Comparison of ENCODE assay signal across 9 cellular contexts in genomic region chr19:47813304-47813994, GRCh38. TPM values are rescaled to one million over a fixed set of nuclear protein-coding genes. Genes with fewer than 3 reads are reported as not detected.
A peak's percentile ranks its signal among the peaks of the same experiment; 100 is the strongest.
DNase-seq lines count a peak whose midpoint lies in the region; ATAC-seq, FAIRE-seq and TF ChIP-seq lines count a peak whose summit lies in the region.
"Had no signal": no experiment of that assay in that cellular context is flagged by ENCODE, and none has a peak within 500 bp of the region (broad histone marks: within the 10 kb centered on the region; RNA-seq: fewer than 3 reads in every experiment).

No MANE protein-coding gene starts in this region.

- ATAC-seq in IMR-90 (ENCODE audit: low read depth) (peak; percentile 92), SK-N-SH treated with all-trans-retinoic acid at 6 μM for 48 hours (peak; percentile 96), HG03039 (IDR thresholded peaks at IDR 0.05; ENCODE audit: unreplicated experiment) (no peak), GM21528 (IDR thresholded peaks at IDR 0.05; ENCODE audit: low FRiP score, unreplicated experiment) (no peak)

- in situ Hi-C loops in IMR-90 (cut with MboI; ENCODE audit: low sequenced_read_pairs), result no loop called here

- CTCF ChIA-PET in IMR-90 (lab: Yijun Ruan, JAX), result interaction anchor here (0.6 kb wide), 1 partner anchor 13 kb away, joined by 3 read pairs; no protein-coding TSS in a partner anchor

- H2BK20ac ChIP-seq in IMR-90 (ENCODE audit: low read depth, low read length), result no peak overlapping the region

- POLR2A ChIA-PET in IMR-90 (lab: Charles Lee; ENCODE audit: unreplicated experiment), result no interaction called here

- no peak overlapping the region for H3K18ac ChIP-seq in IMR-90 (ENCODE audit: low read depth, low read length)

- no peak overlapping the region for H2BK15ac ChIP-seq in IMR-90 (ENCODE audit: low read depth, low read length)

- no peak overlapping the region for H2BK120ac ChIP-seq in IMR-90 (ENCODE audit: low read depth, low read length)

- no peak; the same call in 1 of the 2 replicates for TF ChIP-seq RAD21 in IMR-90 (IDR thresholded peaks at IDR 0.05; ENCODE audit: low read length)

- H3K9me3 ChIP-seq in IMR-90 (ENCODE audit: control insufficient read depth, insufficient read depth, low read length), result no peaks in the 10 kb centered on the region
- H3K9me3 ChIP-seq in prostate gland, result no peaks in the 10 kb centered on the region

- TF ChIP-seq CTCF in D721Med (IDR thresholded peaks at IDR 0.05; ENCODE audit: insufficient read depth, missing control alignments), result peak; percentile 82
- TF ChIP-seq CTCF in IMR-90 (conservative IDR thresholded peaks at IDR 0.05; ENCODE audit: low read depth, low read length), result peak; percentile 46
- peak in 3 of 4 experiments; percentile 14 to 54 (median 22) for TF ChIP-seq CTCF in prostate gland (IDR thresholded peaks at IDR 0.05)

- no peak overlapping the region for H3K14ac ChIP-seq in IMR-90 (replicated peaks; ENCODE audit: low read depth, low read length)

- H2BK5ac ChIP-seq in IMR-90 (ENCODE audit: low read depth, low read length, poor library complexity, severe bottlenecking), result no peak overlapping the region

- H3K27ac ChIP-seq in IMR-90 (ENCODE audit: insufficient read depth, low read length), result no peak overlapping the region
- H3K27ac ChIP-seq in prostate gland, result no peak overlapping the region

- no peaks in the 10 kb centered on the region for H4K20me1 ChIP-seq in IMR-90 (ENCODE audit: insufficient read depth, low read length)

- BruUV-seq in IMR-90 (replicated peaks; lab: Mats Ljungman, UMichigan), result no TSS peak

- H2AK5ac ChIP-seq in IMR-90 (ENCODE audit: low read depth, low read length), result no peak overlapping the region

- no peak overlapping the region for H4K5ac ChIP-seq in IMR-90 (ENCODE audit: low read depth, low read length)

- DNase-seq in D721Med (ENCODE audit: insufficient read length, low spot score), result no peak
- peak; percentile 18 for DNase-seq in IMR-90
- peak; percentile 44 to 77 (median 64) for DNase-seq in activated naive CD4-positive, alpha-beta T cell (lab: John Stamatoyannopoulos, UW)
- DNase-seq in head of caudate nucleus, result peak in 41 of 42 donors; percentile 7 to 86 (median 62)
- peak; percentile 16 for DNase-seq in prostate gland (ENCODE audit: low spot score)

- H2AK9ac ChIP-seq in IMR-90 (replicated peaks; ENCODE audit: low read depth, low read length, poor library complexity), result no peak overlapping the region

- no peaks in the 10 kb centered on the region for H3K9me1 ChIP-seq in IMR-90 (ENCODE audit: insufficient read depth, low read length)

- H3K4me1 ChIP-seq in IMR-90 (ENCODE audit: control insufficient read depth, insufficient read depth, low read length) (no peaks in the 10 kb centered on the region), prostate gland (replicated peaks) (no peaks in the 10 kb centered on the region)

- WGBS in IMR-90 (ENCODE audit: extremely low coverage in 2 of 2, insufficient read length in 1 of 2), 2 experiments, result no CpG with 5 or more reads among the region's 17 CpGs
- 28% methylated on average over 17 of the region's 17 CpGs for WGBS in prostate gland

- no peak overlapping the region for H3K56ac ChIP-seq in IMR-90 (ENCODE audit: extremely low read depth, insufficient read depth, low read length)

- H3K23ac ChIP-seq in IMR-90 (ENCODE audit: low read depth, low read length), result no peak overlapping the region

- H3K36me3 ChIP-seq in IMR-90 (ENCODE audit: control insufficient read depth, insufficient read depth, low read length), result no peaks in the 10 kb centered on the region
- no peaks in the 10 kb centered on the region for H3K36me3 ChIP-seq in prostate gland

- no peak overlapping the region for H4K8ac ChIP-seq in IMR-90 (ENCODE audit: low read depth in 2 of 2, low read length in 2 of 2)

- no peak overlapping the region for H4K91ac ChIP-seq in IMR-90 (ENCODE audit: insufficient read depth, low read depth, low read length)

- no peak overlapping the region for H3K4me3 ChIP-seq in IMR-90 (ENCODE audit: insufficient read depth, low read depth, low read length)
- no peak overlapping the region for H3K4me3 ChIP-seq in prostate gland

- H3K27me3 ChIP-seq in IMR-90 (ENCODE audit: control insufficient read depth, insufficient read depth, low read length) (peaks cover 5% of the 10 kb centered on the region; the same call in 1 of the 2 replicates), prostate gland (replicated peaks; ENCODE audit: insufficient read depth) (no peaks in the 10 kb centered on the region)

- no peak for TF ChIP-seq POLR2A in IMR-90 (IDR thresholded peaks at IDR 0.05; ENCODE audit: low read depth, low read length)
- no peak for TF ChIP-seq POLR2A in prostate gland (IDR thresholded peaks at IDR 0.05)

- dilution Hi-C loops in IMR-90 (cut with HindIII; ENCODE audit: low sequenced_read_pairs, unreplicated experiment), result no loop called here

- no peak overlapping the region for H3K4me2 ChIP-seq in IMR-90 (ENCODE audit: low read depth, low read length)

- no peaks in the 10 kb centered on the region for H3K79me1 ChIP-seq in IMR-90 (ENCODE audit: low read depth in 1 of 2, low read length in 2 of 2)

- intact Hi-C loops in IMR-90 (cut with micrococcal nuclease) (loop anchor here (1.0 kb wide), 1 partner anchor 50 kb away; no protein-coding TSS in a partner anchor), head of caudate nucleus (cut with DNase I) (no loop called here), prostate gland (cut with DNase I) (loop anchor here (10.0 kb wide), 1 partner anchor 51 kb away; no protein-coding TSS in a partner anchor)

- no peak overlapping the region for H3K4ac ChIP-seq in IMR-90 (ENCODE audit: low read depth, low read length)

- no peak overlapping the region for H2AFZ ChIP-seq in IMR-90 (replicated peaks; ENCODE audit: low read length, poor library complexity)

- FAIRE-seq in D721Med (lab: Jason Lieb, UNC), result no peak

- no peak overlapping the region for H3K9ac ChIP-seq in IMR-90 (ENCODE audit: low read depth, low read length)

TF ChIP-seq in IMR-90, 13 proteins besides CTCF, POLR2A, EP300 and RAD21:
- TF ChIP-seq NFE2L2 (IDR thresholded peaks at IDR 0.05; ENCODE audit: low read depth, low read length) (no peak), MAFK (IDR thresholded peaks at IDR 0.05; ENCODE audit: low read depth, low read length) (no peak), FOS (IDR thresholded peaks at IDR 0.05; ENCODE audit: low read depth, low read length) (no peak), MXI1 (IDR thresholded peaks at IDR 0.05; ENCODE audit: borderline replicate concordance, low read depth, low read length) (no peak)

TF ChIP-seq in SK-N-SH treated with all-trans-retinoic acid at 6 μM for 48 hours, 23 proteins besides CTCF, POLR2A, EP300 and RAD21:
- TF ChIP-seq ISL1 (CRISPR knock-in tag; IDR thresholded peaks at IDR 0.05) (no peak), ARNTL (CRISPR knock-in tag; IDR thresholded peaks at IDR 0.05; ENCODE audit: borderline replicate concordance, low read depth) (no peak)

RNA-seq across cellular contexts. Expression of gene CRX, which starts 8.3 kb away (rescaled TPM):
- total RNA-seq in IMR-90 (2012; rRNA removed), result not detected in 2 replicates
- polyA plus RNA-seq in IMR-90 (2012; rRNA removed), result not detected in 2 replicates
- not detected in 2 replicates for polyA plus RNA-seq in IMR-90 (2012; cell fraction: cytosol; rRNA removed)
- not detected in 2 replicates for polyA plus RNA-seq in IMR-90 (2012; cell fraction: nucleus; rRNA removed; ENCODE audit: low replicate concordance)
- total RNA-seq in prostate gland, result under 1 TPM in 1 of 2 donors, not detected in 1; 0.34 TPM
- total RNA-seq: activated CD8-positive, alpha-beta memory T cell treated with anti-CD3 and anti-CD28 coated beads for 36 hours had no signal

RNA-seq across cellular contexts. Expression of gene TPRX1, which starts 9.1 kb away (rescaled TPM):
- total RNA-seq in IMR-90 (2012; rRNA removed) (not detected in 2 replicates), prostate gland (under 1 TPM in 1 of 2 donors, not detected in 1; 0.91 TPM)
- polyA plus RNA-seq in IMR-90 (2012; rRNA removed), result not detected in 2 replicates
- not detected in 2 replicates for polyA plus RNA-seq in IMR-90 (2012; cell fraction: cytosol; rRNA removed)
- polyA plus RNA-seq in IMR-90 (2012; cell fraction: nucleus; rRNA removed; ENCODE audit: low replicate concordance), result not detected in 2 replicates
- total RNA-seq: activated CD8-positive, alpha-beta memory T cell treated with anti-CD3 and anti-CD28 coated beads for 36 hours had no signal

RNA-seq across cellular contexts. Expression of gene SELENOW, which starts 34.9 kb away (rescaled TPM):
- total RNA-seq in IMR-90 (2012; rRNA removed), result 51.7 and 61.3 TPM in 2 replicates
- 217 and 232 TPM in 2 replicates for polyA plus RNA-seq in IMR-90 (2012; rRNA removed)
- polyA plus RNA-seq in IMR-90 (2012; cell fraction: cytosol; rRNA removed), result 280 and 360 TPM in 2 replicates
- polyA plus RNA-seq in IMR-90 (2012; cell fraction: nucleus; rRNA removed; ENCODE audit: low replicate concordance), result 108 and 140 TPM in 2 replicates
- total RNA-seq in prostate gland, result 100 to 1,000 TPM; 301 to 565 TPM

RNA-seq across cellular contexts. Expression of gene TPRX2, which starts 45.6 kb away (rescaled TPM):
- total RNA-seq in IMR-90 (2012; rRNA removed) (not detected in 2 replicates), prostate gland (not detected)
- not detected in 2 replicates for polyA plus RNA-seq in IMR-90 (2012; rRNA removed)
- polyA plus RNA-seq in IMR-90 (2012; cell fraction: cytosol; rRNA removed), result not detected in 2 replicates
- polyA plus RNA-seq in IMR-90 (2012; cell fraction: nucleus; rRNA removed; ENCODE audit: low replicate concordance), result not detected in 2 replicates
- total RNA-seq: activated CD8-positive, alpha-beta memory T cell treated with anti-CD3 and anti-CD28 coated beads for 36 hours had no signal

Comparison
In these comparisons a context has a peak if more than half of its experiments do, and no peak if none do; other contexts are left out.
1. CTCF ChIP-seq: peak in every context shown above with its lines; median percentile 82 in D721Med; 46 in IMR-90; 22 in prostate gland.
2. ATAC-seq: peak in IMR-90 (single experiment) and SK-N-SH treated with all-trans-retinoic acid at 6 μM for 48 hours (single experiment); none in HG03039 (single experiment) and GM21528 (single experiment).